Comparison of ENCODE assay signal across 1 cellular context in the genomic region with DNA sequence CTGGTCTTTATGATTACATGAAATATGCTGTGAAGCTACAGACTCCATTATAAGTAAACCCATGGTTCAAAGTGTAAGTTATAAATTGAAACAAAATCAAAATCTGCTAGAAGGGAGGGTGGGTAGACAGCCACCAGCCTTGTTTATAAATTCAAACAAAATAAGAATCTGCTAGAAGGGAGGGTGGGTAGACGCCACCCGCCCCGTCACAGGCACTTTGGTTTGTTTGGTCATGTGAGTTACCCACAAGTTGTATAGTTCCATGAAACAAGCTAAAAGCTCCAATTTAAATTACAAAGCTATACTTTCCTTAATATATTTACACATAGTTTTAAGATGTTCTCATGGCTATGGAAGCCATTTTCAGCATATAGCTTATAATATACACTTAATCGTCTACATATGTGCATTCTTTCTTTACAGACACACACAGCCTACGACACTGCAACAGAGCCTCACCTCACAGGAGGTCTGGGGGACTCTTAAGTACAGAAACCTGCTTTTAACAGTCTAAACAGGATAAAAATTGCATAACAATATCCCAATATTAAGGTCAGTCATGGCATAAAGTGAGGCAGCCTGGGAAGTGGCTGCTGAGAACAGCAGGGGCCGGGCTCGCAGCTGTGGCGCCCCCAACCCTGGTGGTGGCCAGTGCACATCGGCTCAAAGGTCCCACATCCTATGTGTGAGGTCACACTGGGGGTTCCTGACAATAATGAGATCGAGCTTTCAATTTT.
TF ChIP-seq lines count a peak whose summit lies in the region.

No MANE protein-coding gene starts in this region.

TF ChIP-seq in K562, 482 proteins besides CTCF, POLR2A, EP300 and RAD21 (continued from another document):
- TF ChIP-seq, protein P1, sequence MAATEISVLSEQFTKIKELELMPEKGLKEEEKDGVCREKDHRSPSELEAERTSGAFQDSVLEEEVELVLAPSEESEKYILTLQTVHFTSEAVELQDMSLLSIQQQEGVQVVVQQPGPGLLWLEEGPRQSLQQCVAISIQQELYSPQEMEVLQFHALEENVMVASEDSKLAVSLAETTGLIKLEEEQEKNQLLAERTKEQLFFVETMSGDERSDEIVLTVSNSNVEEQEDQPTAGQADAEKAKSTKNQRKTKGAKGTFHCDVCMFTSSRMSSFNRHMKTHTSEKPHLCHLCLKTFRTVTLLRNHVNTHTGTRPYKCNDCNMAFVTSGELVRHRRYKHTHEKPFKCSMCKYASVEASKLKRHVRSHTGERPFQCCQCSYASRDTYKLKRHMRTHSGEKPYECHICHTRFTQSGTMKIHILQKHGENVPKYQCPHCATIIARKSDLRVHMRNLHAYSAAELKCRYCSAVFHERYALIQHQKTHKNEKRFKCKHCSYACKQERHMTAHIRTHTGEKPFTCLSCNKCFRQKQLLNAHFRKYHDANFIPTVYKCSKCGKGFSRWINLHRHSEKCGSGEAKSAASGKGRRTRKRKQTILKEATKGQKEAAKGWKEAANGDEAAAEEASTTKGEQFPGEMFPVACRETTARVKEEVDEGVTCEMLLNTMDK (IDR thresholded peaks at IDR 0.05; ENCODE audit: borderline replicate concordance, insufficient read depth, low read depth, low read length, poor library complexity, severe bottlenecking): peak; percentile 61
- TF ChIP-seq, protein P2, sequence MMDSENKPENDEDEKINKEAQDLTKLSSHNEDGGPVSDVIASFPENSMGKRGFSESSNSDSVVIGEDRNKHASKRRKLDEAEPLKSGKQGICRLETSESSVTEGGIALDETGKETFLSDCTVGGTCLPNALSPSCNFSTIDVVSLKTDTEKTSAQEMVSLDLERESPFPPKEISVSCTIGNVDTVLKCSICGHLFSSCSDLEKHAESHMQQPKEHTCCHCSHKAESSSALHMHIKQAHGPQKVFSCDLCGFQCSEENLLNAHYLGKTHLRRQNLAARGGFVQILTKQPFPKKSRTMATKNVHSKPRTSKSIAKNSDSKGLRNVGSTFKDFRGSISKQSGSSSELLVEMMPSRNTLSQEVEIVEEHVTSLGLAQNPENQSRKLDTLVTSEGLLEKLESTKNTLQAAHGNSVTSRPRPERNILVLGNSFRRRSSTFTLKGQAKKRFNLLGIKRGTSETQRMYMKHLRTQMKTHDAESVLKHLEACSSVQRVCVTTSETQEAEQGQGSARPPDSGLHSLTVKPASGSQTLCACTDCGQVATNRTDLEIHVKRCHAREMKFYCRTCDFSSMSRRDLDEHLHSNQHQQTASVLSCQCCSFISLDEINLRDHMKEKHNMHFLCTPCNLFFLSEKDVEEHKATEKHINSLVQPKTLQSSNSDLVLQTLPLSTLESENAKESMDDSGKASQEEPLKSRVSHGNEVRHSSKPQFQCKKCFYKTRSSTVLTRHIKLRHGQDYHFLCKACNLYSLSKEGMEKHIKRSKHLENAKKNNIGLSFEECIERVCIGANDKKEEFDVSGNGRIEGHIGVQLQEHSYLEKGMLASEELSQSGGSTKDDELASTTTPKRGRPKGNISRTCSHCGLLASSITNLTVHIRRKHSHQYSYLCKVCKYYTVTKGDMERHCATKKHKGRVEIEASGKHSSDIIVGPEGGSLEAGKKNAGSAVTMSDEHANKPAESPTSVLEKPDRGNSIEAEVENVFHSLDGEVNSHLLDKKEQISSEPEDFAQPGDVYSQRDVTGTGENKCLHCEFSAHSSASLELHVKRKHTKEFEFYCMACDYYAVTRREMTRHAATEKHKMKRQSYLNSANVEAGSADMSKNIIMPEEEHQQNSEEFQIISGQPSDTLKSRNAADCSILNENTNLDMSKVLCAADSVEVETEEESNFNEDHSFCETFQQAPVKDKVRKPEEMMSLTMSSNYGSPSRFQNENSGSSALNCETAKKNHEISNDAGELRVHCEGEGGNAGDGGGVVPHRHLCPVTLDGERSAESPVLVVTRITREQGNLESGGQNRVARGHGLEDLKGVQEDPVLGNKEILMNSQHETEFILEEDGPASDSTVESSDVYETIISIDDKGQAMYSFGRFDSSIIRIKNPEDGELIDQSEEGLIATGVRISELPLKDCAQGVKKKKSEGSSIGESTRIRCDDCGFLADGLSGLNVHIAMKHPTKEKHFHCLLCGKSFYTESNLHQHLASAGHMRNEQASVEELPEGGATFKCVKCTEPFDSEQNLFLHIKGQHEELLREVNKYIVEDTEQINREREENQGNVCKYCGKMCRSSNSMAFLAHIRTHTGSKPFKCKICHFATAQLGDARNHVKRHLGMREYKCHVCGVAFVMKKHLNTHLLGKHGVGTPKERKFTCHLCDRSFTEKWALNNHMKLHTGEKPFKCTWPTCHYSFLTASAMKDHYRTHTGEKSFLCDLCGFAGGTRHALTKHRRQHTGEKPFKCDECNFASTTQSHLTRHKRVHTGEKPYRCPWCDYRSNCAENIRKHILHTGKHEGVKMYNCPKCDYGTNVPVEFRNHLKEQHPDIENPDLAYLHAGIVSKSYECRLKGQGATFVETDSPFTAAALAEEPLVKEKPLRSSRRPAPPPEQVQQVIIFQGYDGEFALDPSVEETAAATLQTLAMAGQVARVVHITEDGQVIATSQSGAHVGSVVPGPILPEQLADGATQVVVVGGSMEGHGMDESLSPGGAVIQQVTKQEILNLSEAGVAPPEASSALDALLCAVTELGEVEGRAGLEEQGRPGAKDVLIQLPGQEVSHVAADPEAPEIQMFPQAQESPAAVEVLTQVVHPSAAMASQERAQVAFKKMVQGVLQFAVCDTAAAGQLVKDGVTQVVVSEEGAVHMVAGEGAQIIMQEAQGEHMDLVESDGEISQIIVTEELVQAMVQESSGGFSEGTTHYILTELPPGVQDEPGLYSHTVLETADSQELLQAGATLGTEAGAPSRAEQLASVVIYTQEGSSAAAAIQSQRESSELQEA (IDR thresholded peaks at IDR 0.05; ENCODE audit: low read depth): no peak
- TF ChIP-seq, protein P3, sequence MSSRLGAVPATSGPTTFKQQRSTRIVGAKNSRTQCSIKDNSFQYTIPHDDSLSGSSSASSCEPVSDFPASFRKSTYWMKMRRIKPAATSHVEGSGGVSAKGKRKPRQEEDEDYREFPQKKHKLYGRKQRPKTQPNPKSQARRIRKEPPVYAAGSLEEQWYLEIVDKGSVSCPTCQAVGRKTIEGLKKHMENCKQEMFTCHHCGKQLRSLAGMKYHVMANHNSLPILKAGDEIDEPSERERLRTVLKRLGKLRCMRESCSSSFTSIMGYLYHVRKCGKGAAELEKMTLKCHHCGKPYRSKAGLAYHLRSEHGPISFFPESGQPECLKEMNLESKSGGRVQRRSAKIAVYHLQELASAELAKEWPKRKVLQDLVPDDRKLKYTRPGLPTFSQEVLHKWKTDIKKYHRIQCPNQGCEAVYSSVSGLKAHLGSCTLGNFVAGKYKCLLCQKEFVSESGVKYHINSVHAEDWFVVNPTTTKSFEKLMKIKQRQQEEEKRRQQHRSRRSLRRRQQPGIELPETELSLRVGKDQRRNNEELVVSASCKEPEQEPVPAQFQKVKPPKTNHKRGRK (tag; IDR thresholded peaks at IDR 0.05): no peak
TF ChIP-seq in K562: peak in this region for 2.
